Comparison of ENCODE assay signal across 24 cellular contexts in genomic region chr3:153094386-153094785, GRCh38.
DNase-seq lines count a peak whose midpoint lies in the region; ATAC-seq, FAIRE-seq and TF ChIP-seq lines count a peak whose summit lies in the region.
"Had no signal": no experiment of that assay in that cellular context is flagged by ENCODE, and none has a peak within 500 bp of the region (broad histone marks: within the 10 kb centered on the region; RNA-seq: fewer than 3 reads in every experiment).

No MANE protein-coding gene starts in this region.

- no peaks in the 10 kb centered on the region for H3K9me2 ChIP-seq in SK-N-SH
- H3K9me2 ChIP-seq in Loucy (replicated peaks; ENCODE audit: low read depth, low read length): no peaks in the 10 kb centered on the region

- no peak for TF ChIP-seq EP300 in SK-N-SH (IDR thresholded peaks at IDR 0.05; ENCODE audit: borderline replicate concordance in 1 of 2, low read depth in 1 of 2, low read length in 1 of 2)

- H3K79me2 ChIP-seq in SK-N-SH (ENCODE audit: insufficient read depth) (no peaks in the 10 kb centered on the region), Loucy (ENCODE audit: insufficient read depth, low read length) (no peaks in the 10 kb centered on the region), endothelial cell of umbilical vein (ENCODE audit: control insufficient read depth, insufficient read depth, low read length) (no peaks in the 10 kb centered on the region)

- H3F3A ChIP-seq in SK-N-SH (replicated peaks; ENCODE audit: insufficient read depth) (peaks cover 20% of the 10 kb centered on the region), Loucy (ENCODE audit: low read depth) (no peaks in the 10 kb centered on the region)

- H2AFZ ChIP-seq in SK-N-SH (ENCODE audit: low read depth): peak overlapping the region; percentile 58; the same call in 1 of the 2 replicates
- peak overlapping the region; percentile 62; the same call in 1 of the 2 replicates for H2AFZ ChIP-seq in Loucy (ENCODE audit: low read length)
- H2AFZ ChIP-seq in endothelial cell of umbilical vein (ENCODE audit: low read depth, low read length): peak overlapping the region; percentile 18

- H3K9me1 ChIP-seq in endothelial cell of umbilical vein (replicated peaks; ENCODE audit: control insufficient read depth, extremely low read depth, insufficient read depth, low read length): no peaks in the 10 kb centered on the region

- CTCF ChIA-PET in SK-N-SH (lab: Yijun Ruan, JAX): no interaction called here
- CTCF ChIA-PET in endothelial cell of umbilical vein (lab: Charles Lee): interaction anchor here (0.7 kb wide), 1 partner anchor 9 kb away, joined by 3 read pairs; no protein-coding TSS in a partner anchor

- H3K4me1 ChIP-seq in SK-N-SH (ENCODE audit: control insufficient read depth in 1 of 2, insufficient read depth in 2 of 2, low read depth in 1 of 2, low read length in 1 of 2) (peaks cover 0 to 21% of the 10 kb centered on the region in 2 experiments; a peak in 2 of 4 replicates), Loucy (ENCODE audit: insufficient read depth, low read length, poor library complexity, severe bottlenecking) (no peaks in the 10 kb centered on the region), endothelial cell of umbilical vein (ENCODE audit: control insufficient read depth, extremely low read depth, insufficient read depth, low read length) (peaks cover 7% of the 10 kb centered on the region)
- H3K4me1 ChIP-seq: BLaER1 had no signal

- BruUV-seq in endothelial cell of umbilical vein (replicated peaks; lab: Mats Ljungman, UMichigan): no TSS peak

- no peaks in the 10 kb centered on the region for H3K36me3 ChIP-seq in SK-N-SH (replicated peaks in 1 of 2; ENCODE audit: control insufficient read depth in 1 of 2, insufficient read depth in 2 of 2, low read length in 1 of 2)
- no peaks in the 10 kb centered on the region for H3K36me3 ChIP-seq in Loucy (ENCODE audit: insufficient read depth, low read length)
- no peaks in the 10 kb centered on the region for H3K36me3 ChIP-seq in endothelial cell of umbilical vein (ENCODE audit: control insufficient read depth in 2 of 2, extremely low read depth in 1 of 2, insufficient read depth in 2 of 2, low read length in 2 of 2)
- H3K36me3 ChIP-seq: BLaER1 had no signal

- TF ChIP-seq RAD21 in SK-N-SH (IDR thresholded peaks at IDR 0.05; ENCODE audit: low read length): no peak

- FAIRE-seq in endothelial cell of umbilical vein (lab: Jason Lieb, UNC): peak; percentile 67
- FAIRE-seq: GM18507, HTR-8/SVneo had no signal

- dilution Hi-C loops in endothelial cell of umbilical vein (cut with MboI; ENCODE audit: extremely low pct_ligation_motif_present, low sequenced_read_pairs): no loop called here

- H3K9me3 ChIP-seq in SK-N-SH (no peaks in the 10 kb centered on the region), Loucy (ENCODE audit: insufficient read depth, low read depth, low read length) (no peaks in the 10 kb centered on the region), endothelial cell of umbilical vein (replicated peaks; ENCODE audit: control insufficient read depth, insufficient read depth, low read length) (no peaks in the 10 kb centered on the region)
- H3K9me3 ChIP-seq: BLaER1 had no signal

- H4K20me1 ChIP-seq in SK-N-SH (ENCODE audit: insufficient read depth): no peaks in the 10 kb centered on the region
- no peaks in the 10 kb centered on the region for H4K20me1 ChIP-seq in Loucy (ENCODE audit: insufficient read depth, low read length, poor library complexity, severe bottlenecking)
- H4K20me1 ChIP-seq in endothelial cell of umbilical vein (replicated peaks; ENCODE audit: control insufficient read depth, extremely low read depth, insufficient read depth, low read length): no peaks in the 10 kb centered on the region
- H4K20me1 ChIP-seq: BLaER1 had no signal

- POLR2A ChIA-PET in SK-N-SH (lab: Yijun Ruan, JAX): no interaction called here
- POLR2A ChIA-PET in endothelial cell of umbilical vein (lab: Charles Lee): no interaction called here

- TF ChIP-seq CTCF in SK-N-SH (IDR thresholded peaks at IDR 0.05) (no peak), Loucy (conservative IDR thresholded peaks at IDR 0.05; ENCODE audit: low read length) (no peak), endothelial cell of umbilical vein (IDR thresholded peaks at IDR 0.05; ENCODE audit: extremely low read depth in 1 of 2, insufficient read depth in 1 of 2, low read depth in 1 of 2, low read length in 2 of 2) (no peak)

- H3K4me2 ChIP-seq in SK-N-SH (no peak overlapping the region), Loucy (ENCODE audit: low read depth, low read length, poor library complexity, severe bottlenecking) (no peak overlapping the region), endothelial cell of umbilical vein (ENCODE audit: insufficient read depth, low read length) (peak overlapping the region; percentile 11)
- H3K4me2 ChIP-seq: BLaER1 had no signal

- intact Hi-C loops in endothelial cell of umbilical vein (cut with micrococcal nuclease): no loop called here

- H3K27ac ChIP-seq in SK-N-SH (ENCODE audit: low read depth in 2 of 2, low read length in 1 of 2) (peak overlapping the region in 1 of 2 experiments; percentile 35; a peak in 1 of 4 replicates), endothelial cell of umbilical vein (ENCODE audit: insufficient read depth, low read depth, low read length) (no peak overlapping the region)
- H3K27ac ChIP-seq: BLaER1 had no signal

- ATAC-seq in SK-N-SH treated with all-trans-retinoic acid at 6 μM for 48 hours (no peak), GM19324 (IDR thresholded peaks at IDR 0.05; ENCODE audit: low FRiP score, unreplicated experiment) (no peak)
- ATAC-seq: HCT116, PC-3 had no signal

- WGBS in SK-N-SH (ENCODE audit: low lambda C conversion rate): 75% methylated on average over 1 of the region's 1 CpG

- no peak overlapping the region for H3K4me3 ChIP-seq in SK-N-SH (ENCODE audit: low read depth in 2 of 2, low read length in 1 of 2)
- no peak overlapping the region for H3K4me3 ChIP-seq in Loucy (ENCODE audit: low read length, poor library complexity, severe bottlenecking)
- H3K4me3 ChIP-seq in endothelial cell of umbilical vein (replicated peaks in 1 of 3; ENCODE audit: insufficient read depth in 1 of 3, low read depth in 1 of 3, low read length in 3 of 3): no peak overlapping the region
- H3K4me3 ChIP-seq: BLaER1 had no signal

- H3K9ac ChIP-seq in SK-N-SH (no peak overlapping the region), Loucy (ENCODE audit: low read depth, low read length, poor library complexity, severe bottlenecking) (no peak overlapping the region), endothelial cell of umbilical vein (replicated peaks; ENCODE audit: extremely low read depth, insufficient read depth, low read length) (no peak overlapping the region)
- H3K9ac ChIP-seq: BLaER1 had no signal

- DNase-seq in SK-N-SH: no peak
- DNase-seq in endothelial cell of umbilical vein (ENCODE audit: low read depth, low spot score): no peak
- DNase-seq in HCEC 1CT: no peak
- no peak for DNase-seq in activated CD4-positive, alpha-beta T cell treated with anti-CD3 and anti-CD28 coated beads for 48 hours
- no peak for DNase-seq in stimulated activated CD4-positive, alpha-beta T cell treated with anti-CD3 and anti-CD28 coated beads, Interleukin-15, amount 100 ng/mL, for 24 hours
- DNase-seq: 8988T; CD4-positive, alpha-beta memory T cell; DMS153; GF-D8; MV-4-11; NCI-H187; NCI-H2107; NCI-H510A; NCI-H748 treated with DMSO at 0.1 percent for 48 hours; NK-92 treated with Interleukin-12 subunit alpha and Interleukin-12 subunit beta, amount 100 ng/mL, for 24 hours; PC-3; RPMI8226 had no signal

- H3K27me3 ChIP-seq in SK-N-SH (ENCODE audit: insufficient read depth) (no peaks in the 10 kb centered on the region), Loucy (ENCODE audit: insufficient read depth, low read length, poor library complexity, severe bottlenecking) (no peaks in the 10 kb centered on the region), endothelial cell of umbilical vein (ENCODE audit: control insufficient read depth in 2 of 2, insufficient read depth in 2 of 2, low read length in 2 of 2) (no peaks in the 10 kb centered on the region)
- H3K27me3 ChIP-seq: BLaER1 had no signal

- no peak for TF ChIP-seq POLR2A in endothelial cell of umbilical vein (IDR thresholded peaks at IDR 0.05; ENCODE audit: low read depth, low read length)

TF ChIP-seq in SK-N-SH, 30 proteins besides CTCF, POLR2A, EP300 and RAD21 (continues in another document):
- TF ChIP-seq SMC3 (IDR thresholded peaks at IDR 0.05; ENCODE audit: low read depth, low read length) (no peak), FOXJ3 (CRISPR knock-in tag; IDR thresholded peaks at IDR 0.05) (no peak), RFX5 (IDR thresholded peaks at IDR 0.05; ENCODE audit: low read length) (no peak), MAX (IDR thresholded peaks at IDR 0.05; ENCODE audit: low read depth) (no peak), NRF1 (IDR thresholded peaks at IDR 0.05; ENCODE audit: low read depth, low read length) (no peak)

TF ChIP-seq in endothelial cell of umbilical vein, 7 proteins besides CTCF, POLR2A, EP300 and RAD21:
- TF ChIP-seq GATA2 (IDR thresholded peaks at IDR 0.05; ENCODE audit: insufficient read depth, insufficient read length, low read depth, low read length) (no peak), FOS (IDR thresholded peaks at IDR 0.05; ENCODE audit: borderline replicate concordance, insufficient read depth, low read length) (no peak), JUN (IDR thresholded peaks at IDR 0.05; ENCODE audit: borderline replicate concordance, insufficient read depth, insufficient read length, low read depth) (no peak), EZH2 (IDR thresholded peaks at IDR 0.05; ENCODE audit: borderline replicate concordance, low read depth, low read length, severe bottlenecking) (no peak), MYC (IDR thresholded peaks at IDR 0.05; ENCODE audit: low read depth, low read length) (no peak), MAX (IDR thresholded peaks at IDR 0.05; ENCODE audit: insufficient read depth, insufficient read length) (no peak), POLR2AphosphoS5 (IDR thresholded peaks at IDR 0.05; ENCODE audit: insufficient read depth, low read depth, low read length) (no peak)
